Comparison of ENCODE assay signal across 1 cellular context in genomic region chr11:78419327-78419726, GRCh38.
A peak's percentile ranks its signal among the peaks of the same experiment; 100 is the strongest.
TF ChIP-seq lines count a peak whose summit lies in the region.

No MANE protein-coding gene starts in this region.

TF ChIP-seq in K562, 482 proteins besides CTCF, POLR2A, EP300 and RAD21 (continued from another document):
- TF ChIP-seq, protein P1, sequence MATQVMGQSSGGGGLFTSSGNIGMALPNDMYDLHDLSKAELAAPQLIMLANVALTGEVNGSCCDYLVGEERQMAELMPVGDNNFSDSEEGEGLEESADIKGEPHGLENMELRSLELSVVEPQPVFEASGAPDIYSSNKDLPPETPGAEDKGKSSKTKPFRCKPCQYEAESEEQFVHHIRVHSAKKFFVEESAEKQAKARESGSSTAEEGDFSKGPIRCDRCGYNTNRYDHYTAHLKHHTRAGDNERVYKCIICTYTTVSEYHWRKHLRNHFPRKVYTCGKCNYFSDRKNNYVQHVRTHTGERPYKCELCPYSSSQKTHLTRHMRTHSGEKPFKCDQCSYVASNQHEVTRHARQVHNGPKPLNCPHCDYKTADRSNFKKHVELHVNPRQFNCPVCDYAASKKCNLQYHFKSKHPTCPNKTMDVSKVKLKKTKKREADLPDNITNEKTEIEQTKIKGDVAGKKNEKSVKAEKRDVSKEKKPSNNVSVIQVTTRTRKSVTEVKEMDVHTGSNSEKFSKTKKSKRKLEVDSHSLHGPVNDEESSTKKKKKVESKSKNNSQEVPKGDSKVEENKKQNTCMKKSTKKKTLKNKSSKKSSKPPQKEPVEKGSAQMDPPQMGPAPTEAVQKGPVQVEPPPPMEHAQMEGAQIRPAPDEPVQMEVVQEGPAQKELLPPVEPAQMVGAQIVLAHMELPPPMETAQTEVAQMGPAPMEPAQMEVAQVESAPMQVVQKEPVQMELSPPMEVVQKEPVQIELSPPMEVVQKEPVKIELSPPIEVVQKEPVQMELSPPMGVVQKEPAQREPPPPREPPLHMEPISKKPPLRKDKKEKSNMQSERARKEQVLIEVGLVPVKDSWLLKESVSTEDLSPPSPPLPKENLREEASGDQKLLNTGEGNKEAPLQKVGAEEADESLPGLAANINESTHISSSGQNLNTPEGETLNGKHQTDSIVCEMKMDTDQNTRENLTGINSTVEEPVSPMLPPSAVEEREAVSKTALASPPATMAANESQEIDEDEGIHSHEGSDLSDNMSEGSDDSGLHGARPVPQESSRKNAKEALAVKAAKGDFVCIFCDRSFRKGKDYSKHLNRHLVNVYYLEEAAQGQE (CRISPR knock-in tag; IDR thresholded peaks at IDR 0.05; ENCODE audit: low read depth): no peak
- TF ChIP-seq RCOR1 (IDR thresholded peaks at IDR 0.05; ENCODE audit: borderline replicate concordance in 1 of 2, low read depth in 2 of 2, low read length in 2 of 2) (peak in 1 of 2 experiments; percentile 44; a peak in 1 of 4 replicates), RB1 (IDR thresholded peaks at IDR 0.05; ENCODE audit: low read depth) (no peak), SMARCA4 (IDR thresholded peaks at IDR 0.05) (no peak), JUN (IDR thresholded peaks at IDR 0.05; ENCODE audit: borderline replicate concordance, low read depth, low read length) (0 out of 2 replicates have a peak, but pooled peaks have one; percentile 19), JUN (CRISPR knock-in tag; IDR thresholded peaks at IDR 0.05; ENCODE audit: borderline replicate concordance) (no peak), GATA2 (CRISPR knock-in tag; IDR thresholded peaks at IDR 0.05) (no peak), PTTG1 (tag; IDR thresholded peaks at IDR 0.05; ENCODE audit: low read depth) (no peak), MYBL2 (IDR thresholded peaks at IDR 0.05; ENCODE audit: low read depth) (no peak), MYBL2 (CRISPR knock-in tag; IDR thresholded peaks at IDR 0.05; ENCODE audit: borderline replicate concordance) (no peak), NFE2L1 (tag; IDR thresholded peaks at IDR 0.05; ENCODE audit: borderline replicate concordance, low read depth) (no peak), MAFG (tag; conservative IDR thresholded peaks at IDR 0.05) (0 out of 2 replicates have a peak, but pooled peaks have one; percentile 5), CTBP1 (IDR thresholded peaks at IDR 0.05; ENCODE audit: borderline replicate concordance) (0 out of 2 replicates have a peak, but pooled peaks have one; percentile 15), ATF3 (IDR thresholded peaks at IDR 0.05) (peak; percentile 65), ATF3 (CRISPR knock-in tag; conservative IDR thresholded peaks at IDR 0.05) (no peak), PHB2 (IDR thresholded peaks at IDR 0.05; ENCODE audit: low read depth) (no peak), ZNF644 (tag; IDR thresholded peaks at IDR 0.05; ENCODE audit: low read depth) (no peak), NFIX (CRISPR knock-in tag; IDR thresholded peaks at IDR 0.05; ENCODE audit: low read depth) (no peak), UBTF (IDR thresholded peaks at IDR 0.05; ENCODE audit: borderline replicate concordance in 1 of 2, low read depth in 2 of 2, low read length in 2 of 2) (no peak), ARHGAP35 (IDR thresholded peaks at IDR 0.05; ENCODE audit: partially characterized antibody) (no peak), CEBPG (CRISPR knock-in tag; IDR thresholded peaks at IDR 0.05) (no peak), CEBPG (tag; conservative IDR thresholded peaks at IDR 0.05 in 1 of 2, IDR thresholded peaks at IDR 0.05 in 1 of 2) (peak; percentile 54 to 63), MAFK (IDR thresholded peaks at IDR 0.05; ENCODE audit: low read length) (0 out of 2 replicates have a peak, but pooled peaks have one; percentile 25), ASH1L (IDR thresholded peaks at IDR 0.05; ENCODE audit: borderline replicate concordance, low read depth, partially characterized antibody) (no peak), KAT7 (CRISPR knock-in tag; IDR thresholded peaks at IDR 0.05; ENCODE audit: borderline replicate concordance) (no peak), HMGN3 (IDR thresholded peaks at IDR 0.05; ENCODE audit: borderline replicate concordance, extremely low read depth, insufficient read length, low read depth, low read length) (no peak), CREB1 (IDR thresholded peaks at IDR 0.05) (no peak), CREB1 (CRISPR knock-in tag; IDR thresholded peaks at IDR 0.05) (no peak), TFAM (CRISPR knock-in tag; conservative IDR thresholded peaks at IDR 0.05) (no peak), MTA3 (IDR thresholded peaks at IDR 0.05; ENCODE audit: borderline replicate concordance) (no peak), TBL1XR1 (IDR thresholded peaks at IDR 0.05; ENCODE audit: low read length in 2 of 2) (no peak), JUND (IDR thresholded peaks at IDR 0.05; ENCODE audit: borderline replicate concordance, low read depth, low read length) (0 out of 2 replicates have a peak, but pooled peaks have one; percentile 22), JUND (tag; IDR thresholded peaks at IDR 0.05; ENCODE audit: borderline replicate concordance, low read depth, low read length) (no peak), KDM1A (IDR thresholded peaks at IDR 0.05) (peak; percentile 88 to 89)
- TF ChIP-seq, protein P2, sequence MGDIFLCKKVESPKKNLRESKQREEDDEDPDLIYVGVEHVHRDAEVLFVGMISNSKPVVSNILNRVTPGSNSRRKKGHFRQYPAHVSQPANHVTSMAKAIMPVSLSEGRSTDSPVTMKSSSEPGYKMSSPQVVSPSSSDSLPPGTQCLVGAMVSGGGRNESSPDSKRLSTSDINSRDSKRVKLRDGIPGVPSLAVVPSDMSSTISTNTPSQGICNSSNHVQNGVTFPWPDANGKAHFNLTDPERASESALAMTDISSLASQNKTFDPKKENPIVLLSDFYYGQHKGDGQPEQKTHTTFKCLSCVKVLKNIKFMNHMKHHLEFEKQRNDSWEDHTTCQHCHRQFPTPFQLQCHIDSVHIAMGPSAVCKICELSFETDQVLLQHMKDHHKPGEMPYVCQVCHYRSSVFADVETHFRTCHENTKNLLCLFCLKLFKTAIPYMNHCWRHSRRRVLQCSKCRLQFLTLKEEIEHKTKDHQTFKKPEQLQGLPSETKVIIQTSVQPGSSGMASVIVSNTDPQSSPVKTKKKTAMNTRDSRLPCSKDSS (IDR thresholded peaks at IDR 0.05; ENCODE audit: low read depth, partially characterized antibody): no peak
- TF ChIP-seq, protein P3, sequence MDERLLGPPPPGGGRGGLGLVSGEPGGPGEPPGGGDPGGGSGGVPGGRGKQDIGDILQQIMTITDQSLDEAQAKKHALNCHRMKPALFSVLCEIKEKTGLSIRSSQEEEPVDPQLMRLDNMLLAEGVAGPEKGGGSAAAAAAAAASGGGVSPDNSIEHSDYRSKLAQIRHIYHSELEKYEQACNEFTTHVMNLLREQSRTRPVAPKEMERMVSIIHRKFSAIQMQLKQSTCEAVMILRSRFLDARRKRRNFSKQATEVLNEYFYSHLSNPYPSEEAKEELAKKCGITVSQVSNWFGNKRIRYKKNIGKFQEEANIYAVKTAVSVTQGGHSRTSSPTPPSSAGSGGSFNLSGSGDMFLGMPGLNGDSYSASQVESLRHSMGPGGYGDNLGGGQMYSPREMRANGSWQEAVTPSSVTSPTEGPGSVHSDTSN (CRISPR knock-in tag; IDR thresholded peaks at IDR 0.05; ENCODE audit: low read depth): no peak
- TF ChIP-seq, protein P3 (tag; conservative IDR thresholded peaks at IDR 0.05; ENCODE audit: low read depth): no peak
